In the genomic region with DNA sequence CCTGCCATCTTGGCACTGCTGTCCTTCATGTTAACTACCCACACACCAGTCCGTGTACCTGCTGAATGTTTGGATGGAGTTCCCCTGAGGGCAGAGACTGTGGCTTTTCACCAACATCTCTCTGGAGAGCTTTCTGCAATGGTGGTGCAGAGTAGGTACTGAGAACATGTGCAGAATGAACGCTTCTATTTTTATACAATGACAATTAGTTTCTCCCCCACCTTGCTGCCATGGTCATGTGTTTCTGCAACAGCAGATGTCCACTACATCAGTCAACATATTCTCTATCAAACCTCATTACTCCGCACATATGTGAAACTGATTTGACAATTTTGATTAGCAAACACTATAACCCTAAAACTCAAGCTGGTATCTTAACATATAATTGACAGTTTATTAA, we compare ENCODE assay signal across 1 cellular context.
TF ChIP-seq lines count a peak whose summit lies in the region.

No MANE protein-coding gene starts in this region.

TF ChIP-seq in GM12878, 131 proteins besides CTCF, POLR2A, EP300 and RAD21 (continued from another document):
- TF ChIP-seq PRDM15 (CRISPR knock-in tag; IDR thresholded peaks at IDR 0.05) (no peak), HDAC6 (IDR thresholded peaks at IDR 0.05; ENCODE audit: unreplicated experiment) (no peak), ZNF217 (IDR thresholded peaks at IDR 0.05) (no peak), SIN3A (IDR thresholded peaks at IDR 0.05; ENCODE audit: low read depth, low read length) (no peak), BHLHE40 (IDR thresholded peaks at IDR 0.05; ENCODE audit: borderline replicate concordance in 1 of 2, low read depth in 2 of 2, low read length in 1 of 2) (no peak), STAT3 (IDR thresholded peaks at IDR 0.05; ENCODE audit: low read depth, low read length) (no peak), NFXL1 (IDR thresholded peaks at IDR 0.05; ENCODE audit: borderline replicate concordance) (no peak), REST (IDR thresholded peaks at IDR 0.05; ENCODE audit: low read depth, low read length) (no peak), NRF1 (conservative IDR thresholded peaks at IDR 0.05; ENCODE audit: low read depth, low read length) (no peak), HDAC2 (IDR thresholded peaks at IDR 0.05) (no peak)
- TF ChIP-seq, protein P1, sequence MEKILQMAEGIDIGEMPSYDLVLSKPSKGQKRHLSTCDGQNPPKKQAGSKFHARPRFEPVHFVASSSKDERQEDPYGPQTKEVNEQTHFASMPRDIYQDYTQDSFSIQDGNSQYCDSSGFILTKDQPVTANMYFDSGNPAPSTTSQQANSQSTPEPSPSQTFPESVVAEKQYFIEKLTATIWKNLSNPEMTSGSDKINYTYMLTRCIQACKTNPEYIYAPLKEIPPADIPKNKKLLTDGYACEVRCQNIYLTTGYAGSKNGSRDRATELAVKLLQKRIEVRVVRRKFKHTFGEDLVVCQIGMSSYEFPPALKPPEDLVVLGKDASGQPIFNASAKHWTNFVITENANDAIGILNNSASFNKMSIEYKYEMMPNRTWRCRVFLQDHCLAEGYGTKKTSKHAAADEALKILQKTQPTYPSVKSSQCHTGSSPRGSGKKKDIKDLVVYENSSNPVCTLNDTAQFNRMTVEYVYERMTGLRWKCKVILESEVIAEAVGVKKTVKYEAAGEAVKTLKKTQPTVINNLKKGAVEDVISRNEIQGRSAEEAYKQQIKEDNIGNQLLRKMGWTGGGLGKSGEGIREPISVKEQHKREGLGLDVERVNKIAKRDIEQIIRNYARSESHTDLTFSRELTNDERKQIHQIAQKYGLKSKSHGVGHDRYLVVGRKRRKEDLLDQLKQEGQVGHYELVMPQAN (conservative IDR thresholded peaks at IDR 0.05): no peak
- TF ChIP-seq, protein P2, sequence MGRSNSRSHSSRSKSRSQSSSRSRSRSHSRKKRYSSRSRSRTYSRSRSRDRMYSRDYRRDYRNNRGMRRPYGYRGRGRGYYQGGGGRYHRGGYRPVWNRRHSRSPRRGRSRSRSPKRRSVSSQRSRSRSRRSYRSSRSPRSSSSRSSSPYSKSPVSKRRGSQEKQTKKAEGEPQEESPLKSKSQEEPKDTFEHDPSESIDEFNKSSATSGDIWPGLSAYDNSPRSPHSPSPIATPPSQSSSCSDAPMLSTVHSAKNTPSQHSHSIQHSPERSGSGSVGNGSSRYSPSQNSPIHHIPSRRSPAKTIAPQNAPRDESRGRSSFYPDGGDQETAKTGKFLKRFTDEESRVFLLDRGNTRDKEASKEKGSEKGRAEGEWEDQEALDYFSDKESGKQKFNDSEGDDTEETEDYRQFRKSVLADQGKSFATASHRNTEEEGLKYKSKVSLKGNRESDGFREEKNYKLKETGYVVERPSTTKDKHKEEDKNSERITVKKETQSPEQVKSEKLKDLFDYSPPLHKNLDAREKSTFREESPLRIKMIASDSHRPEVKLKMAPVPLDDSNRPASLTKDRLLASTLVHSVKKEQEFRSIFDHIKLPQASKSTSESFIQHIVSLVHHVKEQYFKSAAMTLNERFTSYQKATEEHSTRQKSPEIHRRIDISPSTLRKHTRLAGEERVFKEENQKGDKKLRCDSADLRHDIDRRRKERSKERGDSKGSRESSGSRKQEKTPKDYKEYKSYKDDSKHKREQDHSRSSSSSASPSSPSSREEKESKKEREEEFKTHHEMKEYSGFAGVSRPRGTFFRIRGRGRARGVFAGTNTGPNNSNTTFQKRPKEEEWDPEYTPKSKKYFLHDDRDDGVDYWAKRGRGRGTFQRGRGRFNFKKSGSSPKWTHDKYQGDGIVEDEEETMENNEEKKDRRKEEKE (IDR thresholded peaks at IDR 0.05): no peak
